ENCODE assay signal across 35 cellular contexts in the genomic region with DNA sequence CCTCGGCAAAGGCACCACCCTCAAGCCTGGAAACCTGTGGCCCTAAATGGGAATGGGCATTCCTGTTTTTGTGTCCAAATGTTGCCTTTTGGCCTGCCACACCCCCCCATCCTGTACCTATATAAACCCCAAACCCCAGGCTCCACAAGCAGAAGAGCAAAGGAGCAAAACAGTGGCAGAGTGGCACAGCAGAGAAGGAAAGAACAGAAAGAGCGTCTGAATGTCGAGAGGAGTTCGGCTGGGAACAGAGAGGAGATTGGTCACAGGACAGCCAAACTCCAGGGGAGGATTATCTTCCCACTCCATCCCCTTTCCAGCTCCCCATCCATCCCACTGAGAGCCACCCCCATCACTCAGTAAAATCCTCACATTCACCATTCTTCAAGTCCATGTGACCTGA.
"Had no signal": no experiment of that assay in that cellular context is flagged by ENCODE, and none has a peak within 500 bp of the region (broad histone marks: within the 10 kb centered on the region; RNA-seq: fewer than 3 reads in every experiment).

No MANE protein-coding gene starts in this region.

- H3K4me3 ChIP-seq: PC-9 had no signal

- DNase-seq: activated CD4-positive, alpha-beta memory T cell treated with anti-CD3 and anti-CD28 coated beads, Interleukin-2, amount 10 ng/mL, durations not matched to agents 7 days and 5 days; activated CD4-positive, alpha-beta T cell treated with anti-CD3 and anti-CD28 coated beads for 1 hour; activated CD4-positive, alpha-beta T cell treated with anti-CD3 and anti-CD28 coated beads for 48 hours; activated CD4-positive, CD25-positive, alpha-beta regulatory T cell; activated CD8-positive, alpha-beta memory T cell treated with anti-CD3 and anti-CD28 coated beads for 24 hours; activated gamma-delta T cell treated with Interleukin-2 at 50 U/mL for 16 hours; activated naive CD4-positive, alpha-beta T cell treated with anti-CD3 and anti-CD28 coated beads for 36 hours; activated T-cell treated with anti-CD3 and anti-CD28 coated beads, Interleukin-2, amount 50 U/mL, for 24 hours; amniotic stem cell; aorta; brain microvascular endothelial cell; central memory CD4-positive, alpha-beta T cell; Kasumi-1; KG1; MM.1S; MV-4-11; NCI-H1092 treated with DMSO at 0.1 percent for 48 hours; NCI-H1417; NCI-H146; NCI-H187; NCI-H2029 treated with DMSO at 0.1 percent for 48 hours; NCI-H2107; NCI-H2171; NCI-H510A; NCI-H526; NCI-H748 treated with DMSO at 0.1 percent for 48 hours; NK-92 treated with Interleukin-12 subunit alpha and Interleukin-12 subunit beta, amount 100 ng/mL, for 24 hours; PC-9; Right ventricle myocardium superior; SW 1271; T-helper 1 cell; T1000; WERI-Rb-1 had no signal

- H3K27ac ChIP-seq: brain microvascular endothelial cell, RWPE1, WERI-Rb-1 had no signal

- ATAC-seq: activated naive CD4-positive, alpha-beta T cell treated with anti-CD3 and anti-CD28 coated beads, Interleukin-2, amount 50 U/mL, for 72 hours had no signal

- H3K36me3 ChIP-seq: brain microvascular endothelial cell, WERI-Rb-1 had no signal

- H3K27me3 ChIP-seq: brain microvascular endothelial cell had no signal

- H3K27ac Mint-ChIP-seq: activated CD4-positive, alpha-beta memory T cell treated with anti-CD3 and anti-CD28 coated beads, Interleukin-2, amount 10 ng/mL, durations not matched to agents 7 days and 5 days; activated naive CD4-positive, alpha-beta T cell treated with anti-CD3 and anti-CD28 coated beads for 36 hours; activated naive CD4-positive, alpha-beta T cell treated with anti-CD3 and anti-CD28 coated beads, Interleukin-2, amount 50 U/mL, for 72 hours; activated T-cell treated with anti-CD3 and anti-CD28 coated beads, Interleukin-2, amount 50 U/mL, for 24 hours had no signal

- H3K4me2 ChIP-seq: PC-9 had no signal

- H2AFZ ChIP-seq: PC-9 had no signal

- H3K4me3 Mint-ChIP-seq: activated CD4-positive, alpha-beta memory T cell treated with anti-CD3 and anti-CD28 coated beads, Interleukin-2, amount 10 ng/mL, durations not matched to agents 7 days and 5 days; activated naive CD4-positive, alpha-beta T cell treated with anti-CD3 and anti-CD28 coated beads for 36 hours; activated T-cell treated with anti-CD3 and anti-CD28 coated beads, Interleukin-2, amount 50 U/mL, for 24 hours had no signal

- H3K9me3 Mint-ChIP-seq: activated T-cell treated with anti-CD3 and anti-CD28 coated beads, Interleukin-2, amount 50 U/mL, for 24 hours had no signal
